Comparison of ENCODE assay signal across 1 cellular context in the genomic region with DNA sequence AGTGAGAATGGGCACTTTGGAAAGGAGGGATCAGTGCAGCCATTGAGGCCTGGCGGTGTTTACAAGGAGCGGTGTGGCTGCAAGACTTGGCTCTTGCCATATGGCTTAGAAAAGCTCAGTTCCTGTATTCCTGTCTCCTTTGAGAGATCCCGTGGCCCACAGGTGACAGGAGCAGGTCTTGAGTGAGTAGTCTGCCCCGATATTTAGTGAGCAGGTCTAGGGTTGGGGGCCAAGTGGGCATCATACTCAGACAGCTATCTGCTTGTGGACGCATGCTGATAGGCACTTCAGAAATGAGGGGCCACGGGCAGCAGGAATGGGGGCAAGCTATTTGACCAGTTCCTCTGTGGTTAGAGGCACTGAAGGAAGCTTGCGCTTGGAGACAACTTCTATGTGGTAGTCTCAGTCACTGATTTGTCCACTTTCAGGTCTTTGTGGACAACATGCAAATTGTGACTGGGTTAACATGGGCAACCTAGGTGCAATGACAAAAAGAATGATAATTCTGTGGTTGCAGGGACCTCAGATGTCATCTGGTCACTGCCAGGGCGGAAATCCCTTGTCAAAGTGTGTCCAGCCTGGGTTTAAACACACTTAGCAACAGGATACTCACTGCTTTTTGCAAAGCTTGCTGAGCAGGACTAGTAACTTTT.
TF ChIP-seq lines count a peak whose summit lies in the region.

No MANE protein-coding gene starts in this region.

TF ChIP-seq in HepG2, 621 proteins besides CTCF, POLR2A, EP300 and RAD21:
- TF ChIP-seq, protein P1, sequence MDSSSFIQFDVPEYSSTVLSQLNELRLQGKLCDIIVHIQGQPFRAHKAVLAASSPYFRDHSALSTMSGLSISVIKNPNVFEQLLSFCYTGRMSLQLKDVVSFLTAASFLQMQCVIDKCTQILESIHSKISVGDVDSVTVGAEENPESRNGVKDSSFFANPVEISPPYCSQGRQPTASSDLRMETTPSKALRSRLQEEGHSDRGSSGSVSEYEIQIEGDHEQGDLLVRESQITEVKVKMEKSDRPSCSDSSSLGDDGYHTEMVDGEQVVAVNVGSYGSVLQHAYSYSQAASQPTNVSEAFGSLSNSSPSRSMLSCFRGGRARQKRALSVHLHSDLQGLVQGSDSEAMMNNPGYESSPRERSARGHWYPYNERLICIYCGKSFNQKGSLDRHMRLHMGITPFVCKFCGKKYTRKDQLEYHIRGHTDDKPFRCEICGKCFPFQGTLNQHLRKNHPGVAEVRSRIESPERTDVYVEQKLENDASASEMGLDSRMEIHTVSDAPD (CRISPR knock-in tag; IDR thresholded peaks at IDR 0.05), result no peak
- no peak for TF ChIP-seq RBAK (CRISPR knock-in tag; IDR thresholded peaks at IDR 0.05)
- 0 out of 2 replicates have a peak, but pooled peaks have one; percentile 1 for TF ChIP-seq ZNF441 (CRISPR knock-in tag; IDR thresholded peaks at IDR 0.05; ENCODE audit: borderline replicate concordance)
